Comparison of ENCODE assay signal across 19 cellular contexts in genomic region chr2:36088716-36089328, GRCh38.
"Had no signal": no experiment of that assay in that cellular context is flagged by ENCODE, and none has a peak within 500 bp of the region (broad histone marks: within the 10 kb centered on the region; RNA-seq: fewer than 3 reads in every experiment).

No MANE protein-coding gene starts in this region.

- H3K36me3 ChIP-seq: colonic mucosa, lower lobe of right lung, sigmoid colon, tibial nerve, upper lobe of right lung, vagina had no signal

- H3K27me3 ChIP-seq: colonic mucosa, foreskin keratinocyte, sigmoid colon, testis, tibial nerve, upper lobe of right lung, vagina had no signal

- H3K4me3 Mint-ChIP-seq: memory B cell; naive B cell; nephron progenitor cell; stimulated activated naive B cell treated with anti-CD40 and anti-IgM and Interleukin-4, amounts not matched to agents 10 μg/mL and 1 μg/mL and 100 μg/mL, for 72 hours; stimulated activated naive CD8-positive, alpha-beta T cell treated with anti-CD3 and anti-CD28 coated beads, Interleukin-15, amount 100 ng/mL, for 72 hours had no signal

- H3K4me1 ChIP-seq: colonic mucosa, foreskin keratinocyte, lower lobe of right lung, sigmoid colon, testis, tibial nerve, upper lobe of right lung, vagina had no signal

- H3K27ac ChIP-seq: colonic mucosa, foreskin keratinocyte, lower lobe of right lung, sigmoid colon, skin epidermis, testis, tibial nerve, upper lobe of right lung, vagina had no signal

- ATAC-seq: foreskin keratinocyte; left lobe of liver; lower lobe of right lung; stimulated activated naive B cell treated with anti-CD40 and anti-IgM and Interleukin-4, amounts not matched to agents 10 μg/mL and 1 μg/mL and 100 μg/mL, for 72 hours; stimulated activated naive CD8-positive, alpha-beta T cell treated with anti-CD3 and anti-CD28 coated beads, Interleukin-15, amount 100 ng/mL, for 72 hours; upper lobe of right lung had no signal

- H3K4me1 Mint-ChIP-seq: memory B cell; naive B cell; stimulated activated naive B cell treated with anti-CD40 and anti-IgM and Interleukin-4, amounts not matched to agents 10 μg/mL and 1 μg/mL and 100 μg/mL, for 72 hours; stimulated activated naive CD8-positive, alpha-beta T cell treated with anti-CD3 and anti-CD28 coated beads, Interleukin-15, amount 100 ng/mL, for 72 hours had no signal

- H3K27me3 Mint-ChIP-seq: stimulated activated naive CD8-positive, alpha-beta T cell treated with anti-CD3 and anti-CD28 coated beads, Interleukin-15, amount 100 ng/mL, for 72 hours had no signal

- H3K27ac Mint-ChIP-seq: memory B cell; naive B cell; nephron progenitor cell; stimulated activated naive B cell treated with anti-CD40 and anti-IgM and Interleukin-4, amounts not matched to agents 10 μg/mL and 1 μg/mL and 100 μg/mL, for 72 hours; stimulated activated naive CD8-positive, alpha-beta T cell treated with anti-CD3 and anti-CD28 coated beads, Interleukin-15, amount 100 ng/mL, for 72 hours had no signal

- H3K4me3 ChIP-seq: colonic mucosa, lower lobe of right lung, sigmoid colon, skin epidermis, testis, tibial nerve, upper lobe of right lung, vagina had no signal

- H3K36me3 Mint-ChIP-seq: memory B cell; stimulated activated naive B cell treated with anti-CD40 and anti-IgM and Interleukin-4, amounts not matched to agents 10 μg/mL and 1 μg/mL and 100 μg/mL, for 72 hours had no signal

- DNase-seq: colonic mucosa; dermis blood vessel endothelial cell; erythroblast; foreskin keratinocyte; lower lobe of right lung; naive B cell; nephron progenitor cell; sigmoid colon; stimulated activated CD4-positive, alpha-beta T cell treated with anti-CD3 and anti-CD28 coated beads, Interleukin-2, amount 100 ng/mL, for 24 hours; stimulated activated CD4-positive, alpha-beta T cell treated with anti-CD3 and anti-CD28 coated beads, Interleukin-4, amount 100 ng/mL, for 4 hours; stimulated activated naive B cell treated with anti-CD40 and anti-IgM and Interleukin-4, amounts not matched to agents 10 μg/mL and 1 μg/mL and 100 μg/mL, for 72 hours; stimulated activated naive CD8-positive, alpha-beta T cell treated with anti-CD3 and anti-CD28 coated beads, Interleukin-15, amount 100 ng/mL, for 72 hours; testis; upper lobe of right lung had no signal

- H3K9me3 ChIP-seq: colonic mucosa, lower lobe of right lung, sigmoid colon, testis, upper lobe of right lung, vagina had no signal
